Comparison of ENCODE assay signal across 14 cellular contexts in the genomic region with DNA sequence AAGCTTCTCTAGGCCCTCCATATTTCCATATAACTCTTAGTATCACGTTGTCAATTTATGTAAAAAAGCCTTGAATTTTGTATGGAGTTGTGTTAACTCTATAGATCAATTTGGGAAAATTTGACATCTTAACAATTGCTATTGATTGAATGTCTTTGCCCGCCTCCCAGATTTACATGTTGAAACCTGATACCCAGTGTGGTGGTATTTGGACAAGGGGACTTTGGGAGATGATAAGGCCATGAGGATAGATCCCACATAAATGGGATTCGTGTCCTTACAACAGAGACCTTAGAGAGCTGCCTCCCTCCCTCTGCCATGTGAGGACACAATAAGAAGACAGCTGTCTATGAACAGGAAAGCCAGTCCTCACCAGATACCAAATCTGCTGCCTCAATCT. TPM values are rescaled to one million over a fixed set of nuclear protein-coding genes. Genes with fewer than 3 reads are reported as not detected.
A peak's percentile ranks its signal among the peaks of the same experiment; 100 is the strongest.
DNase-seq lines count a peak whose midpoint lies in the region; ATAC-seq and TF ChIP-seq lines count a peak whose summit lies in the region.
"Had no signal": no experiment of that assay in that cellular context is flagged by ENCODE, and none has a peak within 500 bp of the region (broad histone marks: within the 10 kb centered on the region; RNA-seq: fewer than 3 reads in every experiment).

No MANE protein-coding gene starts in this region.

- H3K27me3 ChIP-seq in neuronal stem cell (ENCODE audit: control insufficient read depth in 3 of 3, insufficient read depth in 3 of 3, low read depth in 1 of 3, low read length in 3 of 3) = no peaks in the 10 kb centered on the region

- no peak overlapping the region for H2AFZ ChIP-seq in neuronal stem cell (ENCODE audit: low read length)

- no peaks in the 10 kb centered on the region for H3K79me1 ChIP-seq in neuronal stem cell (ENCODE audit: low read depth, low read length)

- H3K9me3 Mint-ChIP-seq in glutamatergic neuron (ENCODE audit: unreplicated experiment) = no peaks in the 10 kb centered on the region
- H3K9me3 Mint-ChIP-seq in activated T-cell treated with anti-CD3 and anti-CD28 coated beads, Interleukin-2, amount 50 U/mL, for 72 hours = no peaks in the 10 kb centered on the region
- H3K9me3 Mint-ChIP-seq: CD4-positive, alpha-beta T cell had no signal

- H3K4me1 ChIP-seq in neuronal stem cell (ENCODE audit: control insufficient read depth in 2 of 2, insufficient read depth in 1 of 2, low read depth in 1 of 2, low read length in 2 of 2) = peaks cover 1 to 4% of the 10 kb centered on the region in 2 donors

- WGBS in neuronal stem cell (ENCODE audit: extremely low coverage in 2 of 2, insufficient read length in 2 of 2, insufficient replicate concordance in 1 of 2), 2 donors = no CpG with 5 or more reads among the region's 3 CpGs

- no peak overlapping the region for H2BK15ac ChIP-seq in neuronal stem cell (ENCODE audit: low read length)

- H2BK12ac ChIP-seq in neuronal stem cell (ENCODE audit: low read length) = no peak overlapping the region

- no peaks in the 10 kb centered on the region for H3K9me3 ChIP-seq in neuronal stem cell (replicated peaks in 1 of 2; ENCODE audit: control insufficient read depth in 2 of 2, insufficient read depth in 1 of 2, low read depth in 1 of 2, low read length in 2 of 2)
- H3K9me3 ChIP-seq: A549, Caco-2 had no signal

- H3K18ac ChIP-seq in neuronal stem cell (ENCODE audit: low read length) = no peak overlapping the region

- H3K23ac ChIP-seq in neuronal stem cell (ENCODE audit: low read depth, low read length, poor library complexity) = no peak overlapping the region

- no peak overlapping the region for H3K4me3 Mint-ChIP-seq in glutamatergic neuron (ENCODE audit: unreplicated experiment)
- no peak overlapping the region for H3K4me3 Mint-ChIP-seq in activated T-cell treated with anti-CD3 and anti-CD28 coated beads, Interleukin-2, amount 50 U/mL, for 72 hours
- H3K4me3 Mint-ChIP-seq: CD4-positive, alpha-beta T cell had no signal

- H3K36me3 ChIP-seq in neuronal stem cell (replicated peaks in 1 of 2; ENCODE audit: control insufficient read depth in 2 of 2, insufficient read depth in 2 of 2, low read length in 2 of 2) = no peaks in the 10 kb centered on the region

- intact Hi-C loops in posterior vena cava (cut with DNase I) = no loop called here

- H4K8ac ChIP-seq in neuronal stem cell (ENCODE audit: low read depth, low read length) = no peak overlapping the region

- no peak overlapping the region for H3K4ac ChIP-seq in neuronal stem cell (ENCODE audit: low read length)

- H2BK5ac ChIP-seq in neuronal stem cell (ENCODE audit: low read length) = no peak overlapping the region

- no peaks in the 10 kb centered on the region for H3K36me3 Mint-ChIP-seq in glutamatergic neuron (ENCODE audit: unreplicated experiment)
- H3K36me3 Mint-ChIP-seq in activated T-cell treated with anti-CD3 and anti-CD28 coated beads, Interleukin-2, amount 50 U/mL, for 72 hours (ENCODE audit: insufficient read depth in 2 of 2) = no peaks in the 10 kb centered on the region

- no peak for TF ChIP-seq CTCF in glutamatergic neuron (IDR thresholded peaks at IDR 0.05; ENCODE audit: partially characterized antibody, unreplicated experiment)

- H4K91ac ChIP-seq in neuronal stem cell (ENCODE audit: low read depth, low read length, poor library complexity) = no peak overlapping the region

- no peaks in the 10 kb centered on the region for H3K27me3 Mint-ChIP-seq in glutamatergic neuron (ENCODE audit: unreplicated experiment)
- H3K27me3 Mint-ChIP-seq in activated T-cell treated with anti-CD3 and anti-CD28 coated beads, Interleukin-2, amount 50 U/mL, for 72 hours (ENCODE audit: low read depth) = no peaks in the 10 kb centered on the region
- H3K27me3 Mint-ChIP-seq: CD4-positive, alpha-beta T cell had no signal

- H3K4me2 ChIP-seq in neuronal stem cell (ENCODE audit: insufficient read depth, low read length, poor library complexity, severe bottlenecking) = no peak overlapping the region
- H3K4me2 ChIP-seq: A549 had no signal

- no peak for ATAC-seq in activated T-cell treated with anti-CD3 and anti-CD28 coated beads, Interleukin-2, amount 50 U/mL, for 72 hours (replicated peaks in 1 of 2)
- ATAC-seq: A549 had no signal

- no peak overlapping the region for H3K4me3 ChIP-seq in neuronal stem cell (ENCODE audit: low read length in 2 of 2)
- H3K4me3 ChIP-seq: A549 had no signal

- H3K4me1 Mint-ChIP-seq in glutamatergic neuron (ENCODE audit: low read depth, unreplicated experiment) = peaks cover 7% of the 10 kb centered on the region
- H3K4me1 Mint-ChIP-seq in activated T-cell treated with anti-CD3 and anti-CD28 coated beads, Interleukin-2, amount 50 U/mL, for 72 hours (ENCODE audit: low read depth) = no peaks in the 10 kb centered on the region

- H3K27ac Mint-ChIP-seq in glutamatergic neuron (ENCODE audit: unreplicated experiment) = peak overlapping the region; percentile 20
- H3K27ac Mint-ChIP-seq in activated T-cell treated with anti-CD3 and anti-CD28 coated beads, Interleukin-2, amount 50 U/mL, for 72 hours = no peak overlapping the region
- H3K27ac Mint-ChIP-seq: CD4-positive, alpha-beta T cell had no signal

- no peak overlapping the region for H3K9ac ChIP-seq in neuronal stem cell (ENCODE audit: low read depth, low read length, poor library complexity)

- H3K14ac ChIP-seq in neuronal stem cell (ENCODE audit: low read length) = no peak overlapping the region

- peak; percentile 9 for DNase-seq in activated CD8-positive, alpha-beta memory T cell treated with anti-CD3 and anti-CD28 coated beads for 24 hours
- DNase-seq in activated CD8-positive, alpha-beta memory T cell treated with anti-CD3 and anti-CD28 coated beads, Interleukin-2, amount 50 U/mL, for 48 hours = no peak
- DNase-seq in glutamatergic neuron (no peak), posterior vena cava (ENCODE audit: low spot score) (peak; percentile 11), neuronal stem cell (ENCODE audit: low spot score) (no peak), hepatic stellate cell (ENCODE audit: low spot score) (no peak)
- no peak for DNase-seq in activated T-cell treated with anti-CD3 and anti-CD28 coated beads, Interleukin-2, amount 50 U/mL, for 72 hours
- DNase-seq: AML-193; Caco-2; CD4-positive, alpha-beta T cell; HCEC 1CT had no signal

- no peak overlapping the region for H2BK120ac ChIP-seq in neuronal stem cell (ENCODE audit: low read depth, low read length)

- H3K27ac ChIP-seq in neuronal stem cell (replicated peaks; ENCODE audit: low read length) = no peak overlapping the region
- H3K27ac ChIP-seq: 22Rv1, A549, C4-2B had no signal

- no peak overlapping the region for H2AK5ac ChIP-seq in neuronal stem cell (ENCODE audit: low read depth, low read length)

RNA-seq across cellular contexts. Expression of gene TNK2, which starts 21.1 kb away (rescaled TPM):
- total RNA-seq in glutamatergic neuron (ENCODE audit: unreplicated experiment) = 46.2 TPM
- 10 to 100 TPM; 24.3 to 34.1 TPM for total RNA-seq in posterior vena cava
- total RNA-seq in activated T-cell treated with anti-CD3 and anti-CD28 coated beads, Interleukin-2, amount 50 U/mL, for 72 hours = 100 to 1,000 TPM in 1 of 2 donors, 10 to 100 TPM in 1; 94.8 to 112 TPM
- polyA plus RNA-seq in neuronal stem cell (2013, experiment 1 of 2) = 21.3 TPM
- polyA plus RNA-seq in neuronal stem cell (2013, experiment 2 of 2) = 20.7 TPM

Comparison
In these comparisons a context has a peak if more than half of its experiments do, and no peak if none do; other contexts are left out.
1. DNase-seq: peak in activated CD8-positive, alpha-beta memory T cell treated with anti-CD3 and anti-CD28 coated beads for 24 hours (single experiment) and posterior vena cava (single experiment); none in activated CD8-positive, alpha-beta memory T cell treated with anti-CD3 and anti-CD28 coated beads, Interleukin-2, amount 50 U/mL, for 48 hours (single experiment), glutamatergic neuron (single experiment), activated T-cell treated with anti-CD3 and anti-CD28 coated beads, Interleukin-2, amount 50 U/mL, for 72 hours (0 of 2), neuronal stem cell (single experiment) and hepatic stellate cell (single experiment).